1 cellular context compared by ENCODE assay signal in the genomic region with DNA sequence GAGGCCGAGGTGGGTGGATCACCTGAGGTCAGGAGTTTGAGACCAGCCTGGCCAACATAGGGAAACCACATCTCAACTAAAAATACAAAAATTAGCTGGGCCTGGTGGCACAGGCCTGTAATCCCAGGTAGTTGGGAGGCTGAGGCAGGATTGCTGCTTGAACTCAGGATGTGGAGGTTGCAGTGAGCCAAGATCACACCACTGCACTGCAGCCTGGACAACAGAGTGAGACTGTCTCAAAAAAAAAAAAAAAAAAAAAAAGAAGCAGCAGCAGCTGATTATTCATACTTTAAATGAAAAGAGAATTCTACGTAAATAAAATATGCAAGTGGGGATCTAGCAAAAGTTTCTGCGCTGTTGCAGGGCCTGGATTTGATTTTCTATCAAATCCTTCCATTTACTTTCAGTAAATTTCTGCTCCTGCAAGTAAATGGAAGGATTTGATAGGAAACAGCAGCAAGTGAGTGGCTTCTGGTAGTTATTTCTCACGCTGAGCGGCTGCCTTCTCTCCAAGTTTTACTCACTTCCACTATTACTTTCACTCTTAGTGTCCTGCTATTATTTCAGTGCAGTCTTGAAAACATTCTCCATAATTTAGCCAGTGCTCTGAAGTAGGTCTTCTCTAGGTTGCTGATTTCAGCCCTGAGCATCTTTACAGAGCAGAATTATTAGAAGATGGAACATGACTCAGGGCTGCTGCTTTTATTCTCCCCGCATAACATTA.
TF ChIP-seq lines count a peak whose summit lies in the region.

No MANE protein-coding gene starts in this region.

TF ChIP-seq in GM12878, 131 proteins besides CTCF, POLR2A, EP300 and RAD21 (continued from another document):
- TF ChIP-seq, protein P1, sequence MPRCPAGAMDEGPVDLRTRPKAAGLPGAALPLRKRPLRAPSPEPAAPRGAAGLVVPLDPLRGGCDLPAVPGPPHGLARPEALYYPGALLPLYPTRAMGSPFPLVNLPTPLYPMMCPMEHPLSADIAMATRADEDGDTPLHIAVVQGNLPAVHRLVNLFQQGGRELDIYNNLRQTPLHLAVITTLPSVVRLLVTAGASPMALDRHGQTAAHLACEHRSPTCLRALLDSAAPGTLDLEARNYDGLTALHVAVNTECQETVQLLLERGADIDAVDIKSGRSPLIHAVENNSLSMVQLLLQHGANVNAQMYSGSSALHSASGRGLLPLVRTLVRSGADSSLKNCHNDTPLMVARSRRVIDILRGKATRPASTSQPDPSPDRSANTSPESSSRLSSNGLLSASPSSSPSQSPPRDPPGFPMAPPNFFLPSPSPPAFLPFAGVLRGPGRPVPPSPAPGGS (IDR thresholded peaks at IDR 0.05; ENCODE audit: borderline replicate concordance, insufficient read depth, low read depth, low read length, poor library complexity, severe bottlenecking): no peak
- TF ChIP-seq CBFB (IDR thresholded peaks at IDR 0.05; ENCODE audit: low read depth) (no peak), HDAC2 (IDR thresholded peaks at IDR 0.05) (no peak), CREM (IDR thresholded peaks at IDR 0.05; ENCODE audit: low read depth) (peak; percentile 51; the same call in 1 of the 2 replicates), RFX5 (IDR thresholded peaks at IDR 0.05; ENCODE audit: low read depth, low read length) (no peak), SREBF1 (IDR thresholded peaks at IDR 0.05; ENCODE audit: low read length) (no peak), NR2C2 (IDR thresholded peaks at IDR 0.05; ENCODE audit: borderline replicate concordance, control insufficient read depth, insufficient read length, low read depth) (no peak), ZNF24 (IDR thresholded peaks at IDR 0.05) (no peak), STAT3 (IDR thresholded peaks at IDR 0.05; ENCODE audit: low read depth, low read length) (0 out of 2 replicates have a peak, but pooled peaks have one; percentile 68)
- TF ChIP-seq, protein P2, sequence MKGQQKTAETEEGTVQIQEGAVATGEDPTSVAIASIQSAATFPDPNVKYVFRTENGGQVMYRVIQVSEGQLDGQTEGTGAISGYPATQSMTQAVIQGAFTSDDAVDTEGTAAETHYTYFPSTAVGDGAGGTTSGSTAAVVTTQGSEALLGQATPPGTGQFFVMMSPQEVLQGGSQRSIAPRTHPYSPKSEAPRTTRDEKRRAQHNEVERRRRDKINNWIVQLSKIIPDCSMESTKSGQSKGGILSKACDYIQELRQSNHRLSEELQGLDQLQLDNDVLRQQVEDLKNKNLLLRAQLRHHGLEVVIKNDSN (IDR thresholded peaks at IDR 0.05; ENCODE audit: borderline replicate concordance, extremely low read length, insufficient read depth, low read depth, low read length): no peak
- TF ChIP-seq, protein P3, sequence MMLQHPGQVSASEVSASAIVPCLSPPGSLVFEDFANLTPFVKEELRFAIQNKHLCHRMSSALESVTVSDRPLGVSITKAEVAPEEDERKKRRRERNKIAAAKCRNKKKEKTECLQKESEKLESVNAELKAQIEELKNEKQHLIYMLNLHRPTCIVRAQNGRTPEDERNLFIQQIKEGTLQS (IDR thresholded peaks at IDR 0.05; ENCODE audit: borderline replicate concordance, extremely low read depth, low read depth, low read length): no peak
- TF ChIP-seq, protein P4, sequence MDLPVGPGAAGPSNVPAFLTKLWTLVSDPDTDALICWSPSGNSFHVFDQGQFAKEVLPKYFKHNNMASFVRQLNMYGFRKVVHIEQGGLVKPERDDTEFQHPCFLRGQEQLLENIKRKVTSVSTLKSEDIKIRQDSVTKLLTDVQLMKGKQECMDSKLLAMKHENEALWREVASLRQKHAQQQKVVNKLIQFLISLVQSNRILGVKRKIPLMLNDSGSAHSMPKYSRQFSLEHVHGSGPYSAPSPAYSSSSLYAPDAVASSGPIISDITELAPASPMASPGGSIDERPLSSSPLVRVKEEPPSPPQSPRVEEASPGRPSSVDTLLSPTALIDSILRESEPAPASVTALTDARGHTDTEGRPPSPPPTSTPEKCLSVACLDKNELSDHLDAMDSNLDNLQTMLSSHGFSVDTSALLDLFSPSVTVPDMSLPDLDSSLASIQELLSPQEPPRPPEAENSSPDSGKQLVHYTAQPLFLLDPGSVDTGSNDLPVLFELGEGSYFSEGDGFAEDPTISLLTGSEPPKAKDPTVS (IDR thresholded peaks at IDR 0.05; ENCODE audit: low read depth, low read length): no peak
